In the genomic region with DNA sequence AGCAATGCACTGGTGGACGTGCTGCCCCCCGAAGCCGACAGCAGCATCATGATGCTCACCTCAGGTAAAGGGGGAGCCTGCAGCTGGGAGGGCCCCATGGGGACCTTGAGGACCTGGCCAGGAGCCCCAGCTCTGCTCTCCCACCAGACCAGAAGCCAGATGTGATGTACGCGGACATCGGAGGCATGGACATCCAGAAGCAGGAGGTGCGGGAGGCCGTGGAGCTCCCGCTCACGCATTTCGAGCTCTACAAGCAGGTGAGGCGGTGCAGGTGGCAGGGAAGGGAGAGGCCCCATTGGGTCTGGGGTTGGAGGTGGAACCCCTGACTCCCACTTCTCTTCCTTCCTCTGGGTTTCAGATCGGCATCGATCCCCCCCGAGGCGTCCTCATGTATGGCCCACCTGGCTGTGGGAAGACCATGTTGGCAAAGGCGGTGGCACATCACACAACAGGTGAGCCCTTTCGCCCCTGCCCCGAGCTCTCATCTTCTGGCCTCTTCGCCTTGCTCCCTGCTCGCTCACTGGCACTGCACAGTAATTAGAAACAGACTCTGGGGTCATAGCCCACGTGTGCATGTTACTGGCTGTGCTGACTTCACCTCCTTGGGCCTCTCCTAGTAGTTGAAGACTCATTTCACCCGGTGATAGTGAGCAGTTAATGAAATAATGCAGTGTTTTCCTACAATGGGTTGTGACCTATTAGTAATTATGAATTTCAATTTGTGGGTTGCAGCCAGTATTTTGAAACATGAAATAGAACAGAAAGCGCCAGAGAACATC, we compare ENCODE assay signal across 18 cellular contexts. TPM values are rescaled to one million over a fixed set of nuclear protein-coding genes. Genes with fewer than 3 reads are reported as not detected.
DNase-seq lines count a peak whose midpoint lies in the region; ATAC-seq, FAIRE-seq and TF ChIP-seq lines count a peak whose summit lies in the region.
"Had no signal": no experiment of that assay in that cellular context is flagged by ENCODE, and none has a peak within 500 bp of the region (broad histone marks: within the 10 kb centered on the region; RNA-seq: fewer than 3 reads in every experiment).

No MANE protein-coding gene starts in this region.

- no peak for FAIRE-seq in K562 (lab: Jason Lieb, UNC)
- FAIRE-seq: D721Med had no signal

- no peaks in the 10 kb centered on the region for H3K9me3 ChIP-seq in K562 (replicated peaks; ENCODE audit: control insufficient read depth, insufficient read depth, low read depth, low read length)
- H3K9me3 ChIP-seq: BE2C had no signal

- no peak for ATAC-seq in K562
- ATAC-seq in GM18505 (IDR thresholded peaks at IDR 0.05; ENCODE audit: unreplicated experiment), result no peak

- DNase-seq in activated T-cell treated with anti-CD3 and anti-CD28 coated beads, Interleukin-2, amount 50 U/mL, for 24 hours, result no peak
- no peak for DNase-seq in activated T-cell treated with anti-CD3 and anti-CD28 coated beads, Interleukin-2, amount 50 U/mL, for 1 hour
- DNase-seq in K562 (ENCODE audit: extremely low read depth in 1 of 4, low spot score in 3 of 4), result no peak
- DNase-seq in neural crest cell (ENCODE audit: low read depth, low spot score), result no peak
- peak; percentile 58 for DNase-seq in type B pancreatic cell (ENCODE audit: extremely low spot score, unreplicated experiment)
- no peak for DNase-seq in foreskin melanocyte
- no peak for DNase-seq in NAMALWA (ENCODE audit: low spot score)
- DNase-seq: 8988T; BE2C; CD8-positive, alpha-beta memory T cell; DMS79; H9; NCI-H1417; NCI-H1930; NCI-H526 treated with DMSO at 0.1 percent for 48 hours; SHP77 had no signal

- TF ChIP-seq POLR2A in K562 (conservative IDR thresholded peaks at IDR 0.05) (no peak), GM18505 (IDR thresholded peaks at IDR 0.05; ENCODE audit: borderline replicate concordance, extremely low read depth, insufficient read depth, insufficient read length) (no peak)

- no peak overlapping the region for H3K27ac ChIP-seq in K562 (ENCODE audit: extremely low read depth, low read depth, low read length)

- no peak overlapping the region for H3K9ac ChIP-seq in K562 (ENCODE audit: insufficient read depth in 1 of 2, low read depth in 2 of 2, low read length in 2 of 2)

- no peaks in the 10 kb centered on the region for H3K27me3 ChIP-seq in K562 (ENCODE audit: control insufficient read depth in 2 of 2, insufficient read depth in 2 of 2, low read length in 2 of 2)
- H3K27me3 ChIP-seq: BE2C had no signal

- H3K36me3 ChIP-seq in K562 (ENCODE audit: control insufficient read depth, insufficient read depth, low read length), result peaks cover 66% of the 10 kb centered on the region

- H3K4me3 ChIP-seq in K562, result no peak overlapping the region

- H3K27ac Mint-ChIP-seq in activated T-cell treated with anti-CD3 and anti-CD28 coated beads, Interleukin-2, amount 50 U/mL, for 24 hours, result peak overlapping the region; percentile 34
- H3K27ac Mint-ChIP-seq in neural crest cell (ENCODE audit: unreplicated experiment), result no peak overlapping the region
- H3K27ac Mint-ChIP-seq in type B pancreatic cell, result no peak overlapping the region
- H3K27ac Mint-ChIP-seq: H9 had no signal

- no peak overlapping the region for H3K4me3 Mint-ChIP-seq in activated T-cell treated with anti-CD3 and anti-CD28 coated beads, Interleukin-2, amount 50 U/mL, for 24 hours
- H3K4me3 Mint-ChIP-seq in neural crest cell (peak overlapping the region; percentile 79), type B pancreatic cell (peak overlapping the region; percentile 56)
- H3K4me3 Mint-ChIP-seq: H9 had no signal

- H3K4me1 Mint-ChIP-seq in activated T-cell treated with anti-CD3 and anti-CD28 coated beads, Interleukin-2, amount 50 U/mL, for 24 hours (ENCODE audit: low read depth), result peaks cover 36% of the 10 kb centered on the region
- H3K4me1 Mint-ChIP-seq in neural crest cell (peaks cover 25% of the 10 kb centered on the region), type B pancreatic cell (ENCODE audit: unreplicated experiment) (peaks cover 18% of the 10 kb centered on the region)

- intact Hi-C loops in K562 (cut with micrococcal nuclease), result no loop called here

- in situ Hi-C loops in K562 (cut with MboI), result no loop called here

- WGBS in K562 (ENCODE audit: insufficient coverage, low coverage, missing lambda C conversion rate), result 97% methylated on average over 18 of the region's 24 CpGs

- no peak for TF ChIP-seq EP300 in K562 (IDR thresholded peaks at IDR 0.05; ENCODE audit: low read length)

- peaks cover 8 to 15% of the 10 kb centered on the region in 2 experiments for H3K4me1 ChIP-seq in K562 (replicated peaks in 1 of 2; ENCODE audit: control insufficient read depth in 2 of 2, insufficient read depth in 2 of 2, low read length in 2 of 2)
- H3K4me1 ChIP-seq: BE2C had no signal

- no peak for TF ChIP-seq RAD21 in K562 (CRISPR knock-in tag; conservative IDR thresholded peaks at IDR 0.05 in 1 of 2, IDR thresholded peaks at IDR 0.05 in 1 of 2)

- H4K20me1 ChIP-seq in K562 (replicated peaks; ENCODE audit: control insufficient read depth, insufficient read depth, low read length), result no peaks in the 10 kb centered on the region

- H2AFZ ChIP-seq in K562 (ENCODE audit: low read depth, low read length), result no peak overlapping the region

- BruUV-seq in K562 (replicated peaks; lab: Mats Ljungman, UMichigan), result no TSS peak

- H3K4me2 ChIP-seq in K562 (ENCODE audit: insufficient read depth, low read length), result no peak overlapping the region

- H3K9me3 Mint-ChIP-seq in activated T-cell treated with anti-CD3 and anti-CD28 coated beads, Interleukin-2, amount 50 U/mL, for 24 hours, result no peaks in the 10 kb centered on the region
- no peaks in the 10 kb centered on the region for H3K9me3 Mint-ChIP-seq in neural crest cell
- no peaks in the 10 kb centered on the region for H3K9me3 Mint-ChIP-seq in type B pancreatic cell
- H3K9me3 Mint-ChIP-seq: CD8-positive, alpha-beta memory T cell had no signal

- POLR2A ChIA-PET in K562 (lab: Yijun Ruan, JAX), result interaction anchor here (0.6 to 0.8 kb wide), 2 partner anchors 21 to 560 kb away, joined by 5 read pairs; no protein-coding TSS in a partner anchor

- no peaks in the 10 kb centered on the region for H3K9me1 ChIP-seq in K562 (ENCODE audit: control insufficient read depth, insufficient read depth, low read length)

- no peaks in the 10 kb centered on the region for H3K27me3 Mint-ChIP-seq in activated T-cell treated with anti-CD3 and anti-CD28 coated beads, Interleukin-2, amount 50 U/mL, for 24 hours
- no peaks in the 10 kb centered on the region for H3K27me3 Mint-ChIP-seq in neural crest cell (ENCODE audit: low read depth)
- H3K27me3 Mint-ChIP-seq in type B pancreatic cell, result no peaks in the 10 kb centered on the region

- H3K36me3 Mint-ChIP-seq in activated T-cell treated with anti-CD3 and anti-CD28 coated beads, Interleukin-2, amount 50 U/mL, for 24 hours (ENCODE audit: low read depth), result peaks cover 91% of the 10 kb centered on the region
- H3K36me3 Mint-ChIP-seq in neural crest cell (ENCODE audit: low read depth), result peaks cover 32% of the 10 kb centered on the region
- H3K36me3 Mint-ChIP-seq in type B pancreatic cell, result peaks cover 42% of the 10 kb centered on the region

- CTCF ChIA-PET in K562 (lab: Yijun Ruan, JAX; ENCODE audit: low intra/inter-chr PET ratio), result no interaction called here

- peaks cover 33% of the 10 kb centered on the region for H3K79me2 ChIP-seq in K562 (ENCODE audit: control insufficient read depth, insufficient read depth, low read length)

- TF ChIP-seq CTCF in K562 (IDR thresholded peaks at IDR 0.05 in 2 of 3, conservative IDR thresholded peaks at IDR 0.05 in 1 of 3; ENCODE audit: insufficient read depth in 2 of 3, low read depth in 1 of 3, low read length in 3 of 3) (no peak), neural crest cell (conservative IDR thresholded peaks at IDR 0.05) (no peak), type B pancreatic cell (conservative IDR thresholded peaks at IDR 0.05) (no peak)

RNA-seq across cellular contexts. Expression of a gene that starts 3.6 kb away (rescaled TPM):
- total RNA-seq in K562 (2011; cell fraction: chromatin; rRNA removed; ENCODE audit: low replicate concordance), result 46.0 and 82.3 TPM in 2 replicates
- total RNA-seq in K562 (2011; cell fraction: nucleolus; rRNA removed), result 49.2 and 65.9 TPM in 2 replicates
- total RNA-seq in K562 (2011; cell fraction: nucleoplasm; rRNA removed), result 40.1 and 50.1 TPM in 2 replicates
- 142 and 187 TPM in 2 replicates for total RNA-seq in K562 (2014; rRNA removed)
- 104 and 115 TPM in 2 replicates for total RNA-seq in K562 (2014; rRNA removed; fragmentation: Illumina TruSeq; extraction: Trizol)
- total RNA-seq in K562 (2015; rRNA removed; fragmentation: Illumina TruSeq; extraction: Trizol), result 139 and 143 TPM in 2 replicates
- 146 and 150 TPM in 2 replicates for total RNA-seq in K562 (2021)
- polyA plus RNA-seq in K562 (2011; rRNA removed), result 45.9 and 69.6 TPM in 2 replicates
- 53.9 and 128 TPM in 2 replicates for polyA plus RNA-seq in K562 (2011; cell fraction: cytosol; rRNA removed)
- polyA plus RNA-seq in K562 (2011; cell fraction: nucleus; rRNA removed), result 93.8 and 118 TPM in 2 replicates
- 138 and 171 TPM in 2 replicates for polyA plus RNA-seq in K562 (2012)
- 171 and 192 TPM in 2 replicates for polyA plus RNA-seq in K562 (2014; fragmentation: Illumina TruSeq; extraction: Trizol)
- polyA plus RNA-seq in K562 (2014; fragmentation: Nextera tagmentation; extraction: Ambion mirVana), result 100 to 1,000 TPM; 380 to 475 TPM
- polyA plus RNA-seq in K562 (2014; rRNA removed), result 97.0 and 102 TPM in 2 replicates
- 26.7 and 28.2 TPM in 2 replicates for polyA minus RNA-seq in K562 (2011; rRNA and poly(A)+ RNA removed)
- 57.7 and 66.1 TPM in 2 replicates for polyA minus RNA-seq in K562 (2011; cell fraction: cytosol; rRNA and poly(A)+ RNA removed)
- 21.8 and 31.1 TPM in 2 replicates for polyA minus RNA-seq in K562 (2011; cell fraction: nucleus; rRNA and poly(A)+ RNA removed)
- 114 and 118 TPM in 2 replicates for total RNA-seq in neural crest cell
- total RNA-seq in type B pancreatic cell (ENCODE audit: low replicate concordance), result 100 and 102 TPM in 2 replicates

RNA-seq across cellular contexts. Expression of a gene that starts 22.3 kb away (rescaled TPM):
- 9.2 and 22.4 TPM in 2 replicates for total RNA-seq in K562 (2011; cell fraction: chromatin; rRNA removed; ENCODE audit: low replicate concordance)
- 2.3 and 9.7 TPM in 2 replicates for total RNA-seq in K562 (2011; cell fraction: nucleolus; rRNA removed)
- total RNA-seq in K562 (2011; cell fraction: nucleoplasm; rRNA removed), result 8.6 and 9.7 TPM in 2 replicates
- total RNA-seq in K562 (2014; rRNA removed) (1.1 and 2.2 TPM in 2 replicates), K562 (2014; rRNA removed; fragmentation: Illumina TruSeq; extraction: Trizol) (5.1 and 5.3 TPM in 2 replicates), K562 (2015; rRNA removed; fragmentation: Illumina TruSeq; extraction: Trizol) (3.0 and 4.3 TPM in 2 replicates), K562 (2021) (3.5 and 3.6 TPM in 2 replicates), neural crest cell (5.3 and 6.5 TPM in 2 replicates), type B pancreatic cell (ENCODE audit: low replicate concordance) (1.7 and 5.5 TPM in 2 replicates)
- polyA plus RNA-seq in K562 (2011; rRNA removed) (2.7 and 3.0 TPM in 2 replicates), K562 (2014; fragmentation: Illumina TruSeq; extraction: Trizol) (1.4 and 2.2 TPM in 2 replicates), K562 (2014; fragmentation: Nextera tagmentation; extraction: Ambion mirVana) (1 to 10 TPM; 1.7 to 2.2 TPM), K562 (2014; rRNA removed) (0.73 and 2.4 TPM in 2 replicates)
- 0.74 and 0.91 TPM in 2 replicates for polyA plus RNA-seq in K562 (2011; cell fraction: cytosol; rRNA removed)
- 2.4 and 2.9 TPM in 2 replicates for polyA plus RNA-seq in K562 (2011; cell fraction: nucleus; rRNA removed)
- polyA plus RNA-seq in K562 (2012), result 1.4 and 1.6 TPM in 2 replicates
- polyA minus RNA-seq in K562 (2011; rRNA and poly(A)+ RNA removed), result 8.3 and 15.2 TPM in 2 replicates
- 3.0 and 3.1 TPM in 2 replicates for polyA minus RNA-seq in K562 (2011; cell fraction: cytosol; rRNA and poly(A)+ RNA removed)
- polyA minus RNA-seq in K562 (2011; cell fraction: nucleus; rRNA and poly(A)+ RNA removed), result 5.8 and 11.4 TPM in 2 replicates

RNA-seq across cellular contexts. Expression of a gene that starts 40.1 kb away (rescaled TPM):
- total RNA-seq in K562 (2011; cell fraction: chromatin; rRNA removed; ENCODE audit: low replicate concordance), result 0.79 and 0.83 TPM in 2 replicates
- 0.39 and 0.83 TPM in 2 replicates for total RNA-seq in K562 (2011; cell fraction: nucleolus; rRNA removed)
- 0.15 and 0.22 TPM in 2 replicates for total RNA-seq in K562 (2011; cell fraction: nucleoplasm; rRNA removed)
- total RNA-seq in K562 (2014; rRNA removed), result 0.04 and 0.05 TPM in 2 replicates
- total RNA-seq in K562 (2014; rRNA removed; fragmentation: Illumina TruSeq; extraction: Trizol), result not detected in 2 replicates
- 0.19 and 0.25 TPM in 2 replicates for total RNA-seq in K562 (2015; rRNA removed; fragmentation: Illumina TruSeq; extraction: Trizol)
- 1.5 and 1.9 TPM in 2 replicates for total RNA-seq in K562 (2021)
- polyA plus RNA-seq in K562 (2011; rRNA removed), result 0.04 and 0.13 TPM in 2 replicates
- 0.15 and 0.27 TPM in 2 replicates for polyA plus RNA-seq in K562 (2011; cell fraction: cytosol; rRNA removed)
- 0.17 and 0.73 TPM in 2 replicates for polyA plus RNA-seq in K562 (2011; cell fraction: nucleus; rRNA removed)
- polyA plus RNA-seq in K562 (2012), result 0.12 and 0.18 TPM in 2 replicates
- 0.01 TPM in 2 replicates for polyA plus RNA-seq in K562 (2014; fragmentation: Illumina TruSeq; extraction: Trizol)
- polyA plus RNA-seq in K562 (2014; fragmentation: Nextera tagmentation; extraction: Ambion mirVana), result not detected
- polyA plus RNA-seq in K562 (2014; rRNA removed), result 0.03 TPM in 1 of 2 replicates, not detected in the other
- polyA minus RNA-seq in K562 (2011; rRNA and poly(A)+ RNA removed), result 0.18 TPM in 1 of 2 replicates, not detected in the other
- 0.10 TPM in 1 of 2 replicates, not detected in the other for polyA minus RNA-seq in K562 (2011; cell fraction: cytosol; rRNA and poly(A)+ RNA removed)
- 0.33 and 0.67 TPM in 2 replicates for polyA minus RNA-seq in K562 (2011; cell fraction: nucleus; rRNA and poly(A)+ RNA removed)
- total RNA-seq in neural crest cell, result 1.0 and 1.6 TPM in 2 replicates
- 7.8 and 10.0 TPM in 2 replicates for total RNA-seq in type B pancreatic cell (ENCODE audit: low replicate concordance)
